ENCODE assay signal across 18 cellular contexts in genomic region chr1:108841703-108842102, GRCh38. TPM values are rescaled to one million over a fixed set of nuclear protein-coding genes. Genes with fewer than 3 reads are reported as not detected.
DNase-seq lines count a peak whose midpoint lies in the region; ATAC-seq and TF ChIP-seq lines count a peak whose summit lies in the region.
"Had no signal": no experiment of that assay in that cellular context is flagged by ENCODE, and none has a peak within 500 bp of the region (broad histone marks: within the 10 kb centered on the region; RNA-seq: fewer than 3 reads in every experiment).

No MANE protein-coding gene starts in this region.

- no peak overlapping the region for H3K4me3 Mint-ChIP-seq in MCF 10A (ENCODE audit: unreplicated experiment)
- H3K4me3 Mint-ChIP-seq: CD4-positive, alpha-beta T cell; H9; IgD-negative memory B cell had no signal

- no peaks in the 10 kb centered on the region for H3K9me3 Mint-ChIP-seq in MCF 10A (ENCODE audit: unreplicated experiment)
- H3K9me3 Mint-ChIP-seq: CD4-positive, alpha-beta T cell had no signal

- H3K27ac Mint-ChIP-seq in MCF 10A (ENCODE audit: low read depth, unreplicated experiment), result no peak overlapping the region
- H3K27ac Mint-ChIP-seq: CD4-positive, alpha-beta T cell; IgD-negative memory B cell had no signal

- no peaks in the 10 kb centered on the region for H3K36me3 ChIP-seq in mammary epithelial cell (ENCODE audit: insufficient read depth, low read length)
- no peaks in the 10 kb centered on the region for H3K36me3 ChIP-seq in rectal smooth muscle tissue (ENCODE audit: control insufficient read depth, insufficient read depth, low read length)
- no peaks in the 10 kb centered on the region for H3K36me3 ChIP-seq in aorta (ENCODE audit: control insufficient read depth in 1 of 2, insufficient read depth in 2 of 2, low read length in 1 of 2)
- H3K36me3 ChIP-seq in right lobe of liver, result no peaks in the 10 kb centered on the region
- H3K36me3 ChIP-seq: BE2C had no signal

- no peak overlapping the region for H3K9ac ChIP-seq in mammary epithelial cell (ENCODE audit: insufficient read depth, low read length)
- no peak overlapping the region for H3K9ac ChIP-seq in rectal smooth muscle tissue (ENCODE audit: low read length)

- in situ Hi-C loops in mammary epithelial cell (cut with MboI; ENCODE audit: low sequenced_read_pairs in 2 of 2), result no loop called here

- dilution Hi-C loops in mammary epithelial cell (cut with HindIII; ENCODE audit: low sequenced_read_pairs), result no loop called here

- no peak for TF ChIP-seq CTCF in mammary epithelial cell (conservative IDR thresholded peaks at IDR 0.05 in 1 of 2, IDR thresholded peaks at IDR 0.05 in 1 of 2; ENCODE audit: extremely low read depth in 1 of 2, insufficient read depth in 1 of 2, low read depth in 1 of 2, low read length in 2 of 2)
- TF ChIP-seq CTCF in MCF 10A (IDR thresholded peaks at IDR 0.05; ENCODE audit: unreplicated experiment), result no peak
- TF ChIP-seq CTCF in right lobe of liver (IDR thresholded peaks at IDR 0.05), result no peak

- BruUV-seq in mammary epithelial cell (replicated peaks; lab: Mats Ljungman, UMichigan), result no TSS peak
- BruUV-seq in MCF 10A (replicated peaks; lab: Mats Ljungman, UMichigan), result no TSS peak

- H3K79me2 ChIP-seq in mammary epithelial cell (ENCODE audit: insufficient read depth, low read length), result no peaks in the 10 kb centered on the region

- H3K27ac ChIP-seq in mammary epithelial cell (ENCODE audit: insufficient read depth, low read depth, low read length) (no peak overlapping the region), rectal smooth muscle tissue (ENCODE audit: low read depth, low read length) (peak overlapping the region; percentile 86), aorta (ENCODE audit: low read depth in 1 of 2, low read length in 2 of 2) (peak overlapping the region in 1 of 2 donors; percentile 68), right lobe of liver (no peak overlapping the region)

- H4K20me1 ChIP-seq in mammary epithelial cell (ENCODE audit: insufficient read depth, low read length), result no peaks in the 10 kb centered on the region

- DNase-seq in mammary epithelial cell, result no peak
- no peak for DNase-seq in MCF 10A (ENCODE audit: unreplicated experiment)
- no peak for DNase-seq in left ventricle myocardium superior
- DNase-seq in aorta, result no peak
- no peak for DNase-seq in right lobe of liver
- DNase-seq in NCI-H2107 treated with DMSO at 0.1 percent for 48 hours (lab: John Stamatoyannopoulos, UW; ENCODE audit: unreplicated experiment), result no peak
- DNase-seq in NOMO-1 treated with DMSO at 0.1 percent for 48 hours (lab: John Stamatoyannopoulos, UW; ENCODE audit: unreplicated experiment), result no peak
- DNase-seq: 8988T; BE2C; CD4-positive, alpha-beta T cell; H9; NCI-H187; NCI-H2171; NCI-H446 treated with DMSO at 0.1 percent for 48 hours; NCI-H748 treated with DMSO at 0.1 percent for 48 hours had no signal

- H3K4me3 ChIP-seq in mammary epithelial cell (replicated peaks in 1 of 3; ENCODE audit: insufficient read depth in 1 of 3, low read depth in 2 of 3, low read length in 3 of 3), result no peak overlapping the region
- H3K4me3 ChIP-seq in rectal smooth muscle tissue (ENCODE audit: low read length), result no peak overlapping the region
- no peak overlapping the region for H3K4me3 ChIP-seq in aorta (ENCODE audit: low read length in 2 of 2)
- no peak overlapping the region for H3K4me3 ChIP-seq in right lobe of liver

- intact Hi-C loops in mammary epithelial cell (cut with micrococcal nuclease), result no loop called here
- intact Hi-C loops in MCF 10A (cut with micrococcal nuclease), result no loop called here
- intact Hi-C loops in left ventricle myocardium superior (cut with micrococcal nuclease), result no loop called here
- intact Hi-C loops in aorta (cut with DNase I), result no loop called here
- intact Hi-C loops in right lobe of liver (cut with DNase I), result no loop called here

- H3K36me3 Mint-ChIP-seq in MCF 10A (ENCODE audit: insufficient read depth, unreplicated experiment), result no peaks in the 10 kb centered on the region
- H3K36me3 Mint-ChIP-seq: IgD-negative memory B cell had no signal

- H3K27me3 Mint-ChIP-seq in MCF 10A (ENCODE audit: insufficient read depth, unreplicated experiment), result no peaks in the 10 kb centered on the region
- H3K27me3 Mint-ChIP-seq: CD4-positive, alpha-beta T cell; IgD-negative memory B cell had no signal

- H3K4me1 ChIP-seq in mammary epithelial cell (ENCODE audit: insufficient read depth, low read length), result peaks cover 16% of the 10 kb centered on the region
- peaks cover 30% of the 10 kb centered on the region for H3K4me1 ChIP-seq in rectal smooth muscle tissue (ENCODE audit: control insufficient read depth, insufficient read depth, low read length)
- peaks cover 0 to 2% of the 10 kb centered on the region in 2 donors for H3K4me1 ChIP-seq in aorta (ENCODE audit: control insufficient read depth in 1 of 2, insufficient read depth in 2 of 2, low read length in 2 of 2)
- H3K4me1 ChIP-seq in right lobe of liver, result no peaks in the 10 kb centered on the region
- H3K4me1 ChIP-seq: BE2C had no signal

- no peak overlapping the region for H3K4me2 ChIP-seq in mammary epithelial cell (ENCODE audit: insufficient read depth, low read depth, low read length)

- peaks cover 34% of the 10 kb centered on the region for H3K4me1 Mint-ChIP-seq in MCF 10A (ENCODE audit: insufficient read depth, unreplicated experiment)
- H3K4me1 Mint-ChIP-seq: IgD-negative memory B cell had no signal

- H3K9me3 ChIP-seq in mammary epithelial cell (replicated peaks; ENCODE audit: insufficient read depth, low read length), result no peaks in the 10 kb centered on the region
- no peaks in the 10 kb centered on the region for H3K9me3 ChIP-seq in aorta (ENCODE audit: control insufficient read depth, low read length)
- no peaks in the 10 kb centered on the region for H3K9me3 ChIP-seq in right lobe of liver
- H3K9me3 ChIP-seq: BE2C had no signal

- POLR2A ChIA-PET in MCF 10A (lab: Yijun Ruan, JAX), result interaction anchor here (0.6 to 12.1 kb wide), 7 partner anchors 12 to 53 kb away, joined by 3 to 223 read pairs (median 4); no protein-coding TSS in a partner anchor

- H2AFZ ChIP-seq in mammary epithelial cell (ENCODE audit: low read depth, low read length), result peak overlapping the region; percentile 73

- WGBS in mammary epithelial cell (ENCODE audit: low coverage, missing lambda C conversion rate), result 10% methylated on average over 1 of the region's 1 CpG
- 0 to 8% methylated on average over 1 of the region's 1 CpG for WGBS in aorta, 2 donors
- WGBS in right lobe of liver (ENCODE audit: insufficient coverage, low coverage, low lambda C conversion rate, missing lambda C conversion rate), result 57% methylated on average over 1 of the region's 1 CpG

- no peak for TF ChIP-seq POLR2A in right lobe of liver (IDR thresholded peaks at IDR 0.05)

- H3K27me3 ChIP-seq in mammary epithelial cell (ENCODE audit: insufficient read depth, low read length) (no peaks in the 10 kb centered on the region), rectal smooth muscle tissue (ENCODE audit: control insufficient read depth, insufficient read depth, low read length) (no peaks in the 10 kb centered on the region), aorta (ENCODE audit: control insufficient read depth in 1 of 2, insufficient read depth in 2 of 2, low read length in 1 of 2) (no peaks in the 10 kb centered on the region), right lobe of liver (no peaks in the 10 kb centered on the region)
- H3K27me3 ChIP-seq: BE2C had no signal

- ATAC-seq in left ventricle myocardium superior (peak; percentile 54), aorta (ENCODE audit: low FRiP score) (peak; percentile 69), right lobe of liver (no peak)

- CTCF ChIA-PET in mammary epithelial cell (lab: Charles Lee; ENCODE audit: low non-redundant PET) (interaction anchor here (0.6 kb wide), 1 partner anchor 161 kb away, joined by 3 read pairs; no protein-coding TSS in a partner anchor), MCF 10A (lab: Yijun Ruan, JAX) (interaction anchor here (0.5 to 0.7 kb wide), 3 partner anchors 11 to 202 kb away, joined by 3 to 6 read pairs (median 4); no protein-coding TSS in a partner anchor)

RNA-seq across cellular contexts. Expression of gene AKNAD1, which starts 15.2 kb away (rescaled TPM):
- total RNA-seq in mammary epithelial cell (1 to 10 TPM in 1 of 2 donors, under 1 TPM in 1; 0.67 to 2.6 TPM), MCF 10A (2022) (6.1 and 7.2 TPM in 2 replicates), left ventricle myocardium superior (not detected), aorta (under 1 TPM in 1 of 2 donors, not detected in 1; 0.72 TPM), right lobe of liver (not detected)
- polyA plus RNA-seq in mammary epithelial cell (0.69 TPM), aorta (not detected)
- polyA minus RNA-seq in mammary epithelial cell, result not detected
- total RNA-seq: CD4-positive, alpha-beta T cell; G401; H9 had no signal
- polyA plus RNA-seq: IgD-negative memory B cell had no signal

RNA-seq across cellular contexts. Expression of gene GPSM2, which starts 35.1 kb away (rescaled TPM):
- total RNA-seq in mammary epithelial cell, result 10 to 100 TPM; 56.7 to 59.4 TPM
- 37.8 TPM for polyA plus RNA-seq in mammary epithelial cell
- polyA minus RNA-seq in mammary epithelial cell, result 103 TPM
- 61.2 and 88.7 TPM in 2 replicates for total RNA-seq in MCF 10A (2022)
- total RNA-seq in left ventricle myocardium superior, result 4.9 TPM
- total RNA-seq in aorta, result 10 to 100 TPM in 1 of 2 donors, 1 to 10 TPM in 1; 6.2 to 24.1 TPM
- 1 to 10 TPM; 1.2 to 6.3 TPM for polyA plus RNA-seq in aorta
- total RNA-seq in right lobe of liver, result 1 to 10 TPM in 2 of 6 experiments, under 1 TPM in 4; 0.51 to 2.1 (median 0.89) TPM

Comparison
In these comparisons a context has a peak if more than half of its experiments do, and no peak if none do; other contexts are left out.
1. ATAC-seq: peak in left ventricle myocardium superior (single experiment) and aorta (single experiment); none in right lobe of liver (0 of 4).